ENCODE assay signal across 2 cellular contexts in genomic region chr11:2380807-2381350, GRCh38.
TF ChIP-seq lines count a peak whose summit lies in the region.

No MANE protein-coding gene starts in this region.

TF ChIP-seq in liver, 16 proteins besides CTCF, POLR2A, EP300 and RAD21:
- TF ChIP-seq ZBTB33 (IDR thresholded peaks at IDR 0.05): no peak
- TF ChIP-seq SP1 (IDR thresholded peaks at IDR 0.05): peak; percentile 74
- peak; percentile 71 to 77 for TF ChIP-seq RXRA (IDR thresholded peaks at IDR 0.05)
- TF ChIP-seq HNF4G (IDR thresholded peaks at IDR 0.05): no peak
- TF ChIP-seq FOXA2 (IDR thresholded peaks at IDR 0.05): no peak
- TF ChIP-seq YY1 (IDR thresholded peaks at IDR 0.05): no peak
- peak; percentile 85 for TF ChIP-seq NR2F2 (IDR thresholded peaks at IDR 0.05)
- TF ChIP-seq, protein P1, sequence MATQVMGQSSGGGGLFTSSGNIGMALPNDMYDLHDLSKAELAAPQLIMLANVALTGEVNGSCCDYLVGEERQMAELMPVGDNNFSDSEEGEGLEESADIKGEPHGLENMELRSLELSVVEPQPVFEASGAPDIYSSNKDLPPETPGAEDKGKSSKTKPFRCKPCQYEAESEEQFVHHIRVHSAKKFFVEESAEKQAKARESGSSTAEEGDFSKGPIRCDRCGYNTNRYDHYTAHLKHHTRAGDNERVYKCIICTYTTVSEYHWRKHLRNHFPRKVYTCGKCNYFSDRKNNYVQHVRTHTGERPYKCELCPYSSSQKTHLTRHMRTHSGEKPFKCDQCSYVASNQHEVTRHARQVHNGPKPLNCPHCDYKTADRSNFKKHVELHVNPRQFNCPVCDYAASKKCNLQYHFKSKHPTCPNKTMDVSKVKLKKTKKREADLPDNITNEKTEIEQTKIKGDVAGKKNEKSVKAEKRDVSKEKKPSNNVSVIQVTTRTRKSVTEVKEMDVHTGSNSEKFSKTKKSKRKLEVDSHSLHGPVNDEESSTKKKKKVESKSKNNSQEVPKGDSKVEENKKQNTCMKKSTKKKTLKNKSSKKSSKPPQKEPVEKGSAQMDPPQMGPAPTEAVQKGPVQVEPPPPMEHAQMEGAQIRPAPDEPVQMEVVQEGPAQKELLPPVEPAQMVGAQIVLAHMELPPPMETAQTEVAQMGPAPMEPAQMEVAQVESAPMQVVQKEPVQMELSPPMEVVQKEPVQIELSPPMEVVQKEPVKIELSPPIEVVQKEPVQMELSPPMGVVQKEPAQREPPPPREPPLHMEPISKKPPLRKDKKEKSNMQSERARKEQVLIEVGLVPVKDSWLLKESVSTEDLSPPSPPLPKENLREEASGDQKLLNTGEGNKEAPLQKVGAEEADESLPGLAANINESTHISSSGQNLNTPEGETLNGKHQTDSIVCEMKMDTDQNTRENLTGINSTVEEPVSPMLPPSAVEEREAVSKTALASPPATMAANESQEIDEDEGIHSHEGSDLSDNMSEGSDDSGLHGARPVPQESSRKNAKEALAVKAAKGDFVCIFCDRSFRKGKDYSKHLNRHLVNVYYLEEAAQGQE (IDR thresholded peaks at IDR 0.05): peak; percentile 87
- no peak for TF ChIP-seq JUND (IDR thresholded peaks at IDR 0.05)
- TF ChIP-seq HNF4A (conservative IDR thresholded peaks at IDR 0.05): no peak
- TF ChIP-seq FOXA1 (IDR thresholded peaks at IDR 0.05): no peak
- TF ChIP-seq MAX (IDR thresholded peaks at IDR 0.05): peak; percentile 80
- TF ChIP-seq EGR1 (IDR thresholded peaks at IDR 0.05; ENCODE audit: low read depth in 2 of 2): peak; percentile 40 to 64
- TF ChIP-seq TAF1 (conservative IDR thresholded peaks at IDR 0.05): no peak
- peak in 1 of 2 donors; percentile 60 for TF ChIP-seq GABPA (IDR thresholded peaks at IDR 0.05 in 1 of 2, conservative IDR thresholded peaks at IDR 0.05 in 1 of 2)
- no peak for TF ChIP-seq ATF3 (IDR thresholded peaks at IDR 0.05)

TF ChIP-seq in HepG2, 621 proteins besides CTCF, POLR2A, EP300 and RAD21:
- TF ChIP-seq PATZ1 (CRISPR knock-in tag; IDR thresholded peaks at IDR 0.05) (no peak), ZNF788 (CRISPR knock-in tag; IDR thresholded peaks at IDR 0.05; ENCODE audit: borderline replicate concordance) (no peak), ZNF549 (CRISPR knock-in tag; IDR thresholded peaks at IDR 0.05) (no peak), ZNF878 (CRISPR knock-in tag; IDR thresholded peaks at IDR 0.05) (no peak), ZSCAN21 (CRISPR knock-in tag; IDR thresholded peaks at IDR 0.05; ENCODE audit: borderline replicate concordance) (no peak), NFYB (CRISPR knock-in tag; IDR thresholded peaks at IDR 0.05) (no peak), ZFP91 (CRISPR knock-in tag; IDR thresholded peaks at IDR 0.05; ENCODE audit: borderline replicate concordance) (no peak), YEATS4 (CRISPR knock-in tag; IDR thresholded peaks at IDR 0.05; ENCODE audit: borderline replicate concordance) (no peak), ZNF780A (CRISPR knock-in tag; IDR thresholded peaks at IDR 0.05) (no peak)
